Comparison of ENCODE assay signal across 8 cellular contexts in the genomic region with DNA sequence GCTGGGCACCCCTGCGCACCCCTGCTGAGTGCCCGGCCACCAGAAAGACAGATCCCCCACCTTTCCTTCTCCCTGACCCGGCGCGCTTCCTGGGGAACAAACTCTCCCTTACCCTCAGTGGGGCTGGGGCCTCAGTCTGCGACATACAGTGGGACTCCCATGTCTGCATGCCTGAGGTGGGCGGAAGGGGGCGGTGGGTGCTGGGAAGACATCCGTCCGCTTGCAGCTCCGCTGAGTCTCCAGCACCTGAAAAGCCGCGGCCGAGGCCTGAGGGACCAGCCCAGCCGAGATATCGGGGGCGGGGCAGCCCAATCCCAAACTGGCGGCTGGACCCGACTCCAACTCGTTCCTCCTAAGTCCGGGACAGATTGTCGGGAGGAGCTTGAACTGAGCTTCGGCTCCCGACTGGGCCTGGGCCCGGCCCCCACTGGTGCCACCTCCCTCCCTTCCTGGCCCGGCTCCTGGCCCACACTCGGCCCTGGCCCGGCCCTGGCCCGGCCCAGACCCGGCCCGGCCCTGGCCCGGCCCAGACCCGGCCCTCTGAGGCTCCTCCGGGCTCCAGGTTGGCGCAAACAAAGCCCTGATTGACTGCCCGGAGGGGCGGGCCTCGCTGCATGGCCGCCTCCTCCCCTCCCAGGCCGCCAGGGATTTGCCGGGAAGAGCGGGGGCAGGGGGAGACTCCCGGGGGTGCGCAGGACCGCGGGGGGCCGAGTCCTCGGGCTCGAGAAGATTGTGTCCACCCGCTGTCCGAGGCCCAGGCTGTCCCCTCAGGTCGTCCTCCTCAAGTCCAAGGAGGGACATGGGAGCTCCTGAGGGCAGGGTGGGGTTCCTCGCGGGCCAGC. TPM values are rescaled to one million over a fixed set of nuclear protein-coding genes. Genes with fewer than 3 reads are reported as not detected.
DNase-seq lines count a peak whose midpoint lies in the region; ATAC-seq and TF ChIP-seq lines count a peak whose summit lies in the region.

No MANE protein-coding gene starts in this region.

- H3K4me3 ChIP-seq in H7 (ENCODE audit: insufficient read depth, low read depth, low read length) (peak overlapping the region; percentile 76), WERI-Rb-1 (ENCODE audit: low read depth, low read length) (peak overlapping the region; percentile 58), lower leg skin (ENCODE audit: low read depth, poor library complexity, severe bottlenecking) (peak overlapping the region; percentile 15)

- WGBS in lower leg skin, 2 donors, result 0 to 57% methylated on average over 1 to 43 of the region's 54 CpGs

- peak overlapping the region; percentile 88 for H3K27ac ChIP-seq in WERI-Rb-1

- peak overlapping the region; percentile 81 to 86 for H3K4me3 Mint-ChIP-seq in effector memory CD8-positive, alpha-beta T cell
- H3K4me3 Mint-ChIP-seq in stimulated activated naive CD8-positive, alpha-beta T cell treated with anti-CD3 and anti-CD28 coated beads, Interleukin-15, amount 100 ng/mL, for 72 hours, result peak overlapping the region; percentile 83 to 84

- H3K36me3 ChIP-seq in H7 (replicated peaks; ENCODE audit: control insufficient read depth, insufficient read depth, low read length) (no peaks in the 10 kb centered on the region; the same call in 1 of the 2 replicates), WERI-Rb-1 (no peaks in the 10 kb centered on the region)

- H3K9me3 Mint-ChIP-seq in effector memory CD8-positive, alpha-beta T cell, result no peaks in the 10 kb centered on the region
- H3K9me3 Mint-ChIP-seq in stimulated activated naive CD8-positive, alpha-beta T cell treated with anti-CD3 and anti-CD28 coated beads, Interleukin-15, amount 100 ng/mL, for 72 hours, result no peaks in the 10 kb centered on the region

- no peak for TF ChIP-seq POLR2A in lower leg skin (IDR thresholded peaks at IDR 0.05)

- H3K9me3 ChIP-seq in WERI-Rb-1 (ENCODE audit: severe bottlenecking), result no peaks in the 10 kb centered on the region

- DNase-seq in A172 (ENCODE audit: low spot score), result peak; percentile 32
- DNase-seq in H7, result peak; percentile 85
- peak; percentile 64 for DNase-seq in WERI-Rb-1
- no peak for DNase-seq in effector memory CD8-positive, alpha-beta T cell
- peak; percentile 34 to 91 for DNase-seq in lower leg skin (ENCODE audit: low spot score in 2 of 2)
- DNase-seq in stimulated activated naive CD8-positive, alpha-beta T cell treated with anti-CD3 and anti-CD28 coated beads, Interleukin-15, amount 100 ng/mL, for 72 hours, result peak; percentile 10 to 36

- intact Hi-C loops in lower leg skin (cut with DNase I; ENCODE audit: low total_unique reads), result no loop called here

- peaks cover 10 to 11% of the 10 kb centered on the region in 2 donors for H3K4me1 Mint-ChIP-seq in effector memory CD8-positive, alpha-beta T cell (ENCODE audit: low read depth in 2 of 2)
- peaks cover 20% of the 10 kb centered on the region for H3K4me1 Mint-ChIP-seq in stimulated activated naive CD8-positive, alpha-beta T cell treated with anti-CD3 and anti-CD28 coated beads, Interleukin-15, amount 100 ng/mL, for 72 hours

- ATAC-seq in effector memory CD8-positive, alpha-beta T cell (replicated peaks), result peak; percentile 21
- ATAC-seq in stimulated activated naive CD8-positive, alpha-beta T cell treated with anti-CD3 and anti-CD28 coated beads, Interleukin-15, amount 100 ng/mL, for 72 hours, result peak; percentile 59
- no peak for ATAC-seq in HG03196 (IDR thresholded peaks at IDR 0.05; ENCODE audit: unreplicated experiment)
- ATAC-seq in HG03378 (IDR thresholded peaks at IDR 0.05; ENCODE audit: unreplicated experiment), result no peak

- H3K27ac Mint-ChIP-seq in effector memory CD8-positive, alpha-beta T cell, result peak overlapping the region in 1 of 2 donors; percentile 82
- H3K27ac Mint-ChIP-seq in stimulated activated naive CD8-positive, alpha-beta T cell treated with anti-CD3 and anti-CD28 coated beads, Interleukin-15, amount 100 ng/mL, for 72 hours, result peak overlapping the region in 1 of 2 donors; percentile 93

- H3K27me3 ChIP-seq in H7 (ENCODE audit: control insufficient read depth, insufficient read depth, low read length), result peaks cover 9% of the 10 kb centered on the region
- peaks cover 31% of the 10 kb centered on the region for H3K27me3 ChIP-seq in WERI-Rb-1 (ENCODE audit: insufficient read depth, low read depth, severe bottlenecking)

- H3K36me3 Mint-ChIP-seq in effector memory CD8-positive, alpha-beta T cell (ENCODE audit: insufficient read depth), result peaks cover 5% of the 10 kb centered on the region

- TF ChIP-seq CTCF in WERI-Rb-1 (IDR thresholded peaks at IDR 0.05; ENCODE audit: low read depth, low read length) (no peak), lower leg skin (IDR thresholded peaks at IDR 0.05) (no peak)

- peaks cover 24 to 48% of the 10 kb centered on the region in 2 donors for H3K27me3 Mint-ChIP-seq in effector memory CD8-positive, alpha-beta T cell
- peaks cover 32% of the 10 kb centered on the region for H3K27me3 Mint-ChIP-seq in stimulated activated naive CD8-positive, alpha-beta T cell treated with anti-CD3 and anti-CD28 coated beads, Interleukin-15, amount 100 ng/mL, for 72 hours

RNA-seq across cellular contexts. Expression of gene SLC16A2, which starts 0.9 kb away (rescaled TPM):
- total RNA-seq in A172 (2014; rRNA removed; shearing (Covaris generic)), result 6.6 and 7.9 TPM in 2 replicates
- total RNA-seq in H7 (2014; rRNA removed; shearing (Covaris generic)), result 78.7 and 86.9 TPM in 2 replicates
- 1 to 10 TPM; 2.7 to 4.3 (median 3.2) TPM for total RNA-seq in lower leg skin

Comparison
In these comparisons a context has a peak if more than half of its experiments do, and no peak if none do; other contexts are left out.
1. DNase-seq: peak in A172 (single experiment), H7 (single experiment), WERI-Rb-1 (single experiment), lower leg skin (2 of 2) and stimulated activated naive CD8-positive, alpha-beta T cell treated with anti-CD3 and anti-CD28 coated beads, Interleukin-15, amount 100 ng/mL, for 72 hours (2 of 2); none in effector memory CD8-positive, alpha-beta T cell (0 of 3).
2. H3K4me3 ChIP-seq: peak in every context shown above with its lines; median percentile 76 in H7; 58 in WERI-Rb-1; 15 in lower leg skin.
3. ATAC-seq: peak in effector memory CD8-positive, alpha-beta T cell (single experiment) and stimulated activated naive CD8-positive, alpha-beta T cell treated with anti-CD3 and anti-CD28 coated beads, Interleukin-15, amount 100 ng/mL, for 72 hours (single experiment); none in HG03196 (single experiment) and HG03378 (single experiment).